ENCODE assay signal across 13 cellular contexts in the genomic region with DNA sequence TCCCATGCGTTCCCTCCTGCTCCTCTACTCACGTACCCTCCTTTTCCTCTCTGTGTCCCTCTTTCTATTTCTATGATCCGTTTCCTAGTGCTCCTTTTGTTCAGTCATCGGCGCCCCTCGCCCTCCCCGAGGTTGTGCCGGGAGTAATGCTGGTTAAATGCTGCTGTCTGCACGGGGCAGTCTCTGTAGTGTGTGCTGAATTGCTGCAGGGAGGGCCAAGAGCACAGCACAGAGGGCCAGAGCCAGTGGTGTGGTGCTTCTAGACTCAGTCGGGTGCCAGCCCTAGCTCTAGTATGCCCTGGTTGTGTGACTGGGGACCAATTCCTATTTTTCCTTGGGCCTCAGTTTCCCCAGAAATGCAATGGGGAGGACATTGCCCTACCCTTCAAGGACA.
DNase-seq lines count a peak whose midpoint lies in the region; ATAC-seq and TF ChIP-seq lines count a peak whose summit lies in the region.
"Had no signal": no experiment of that assay in that cellular context is flagged by ENCODE, and none has a peak within 500 bp of the region (broad histone marks: within the 10 kb centered on the region; RNA-seq: fewer than 3 reads in every experiment).

No MANE protein-coding gene starts in this region.

- H3K79me2 ChIP-seq in mammary epithelial cell (ENCODE audit: insufficient read depth, low read length): no peaks in the 10 kb centered on the region

- WGBS in mammary epithelial cell (ENCODE audit: low coverage, missing lambda C conversion rate): 73% methylated on average over 9 of the region's 10 CpGs

- no peaks in the 10 kb centered on the region for H3K9me3 Mint-ChIP-seq in type B pancreatic cell
- H3K9me3 Mint-ChIP-seq: naive thymus-derived CD8-positive, alpha-beta T cell had no signal

- no TSS peak for BruUV-seq in mammary epithelial cell (replicated peaks; lab: Mats Ljungman, UMichigan)

- peaks cover 17% of the 10 kb centered on the region for H3K4me1 ChIP-seq in NT2/D1 (ENCODE audit: insufficient read depth, insufficient read length)
- H3K4me1 ChIP-seq in mucosa of descending colon (ENCODE audit: low read depth): no peaks in the 10 kb centered on the region
- peaks cover 6% of the 10 kb centered on the region for H3K4me1 ChIP-seq in mammary epithelial cell (ENCODE audit: insufficient read depth, low read length)

- no peak overlapping the region for H3K4me2 ChIP-seq in mammary epithelial cell (ENCODE audit: insufficient read depth, low read depth, low read length)

- H3K4me3 Mint-ChIP-seq in type B pancreatic cell: peak overlapping the region; percentile 39

- CTCF ChIA-PET in mammary epithelial cell (lab: Charles Lee; ENCODE audit: low non-redundant PET): no interaction called here

- H3K9me3 ChIP-seq in NT2/D1 (ENCODE audit: insufficient read depth, low read length) (no peaks in the 10 kb centered on the region), mucosa of descending colon (no peaks in the 10 kb centered on the region), mammary epithelial cell (replicated peaks; ENCODE audit: insufficient read depth, low read length) (no peaks in the 10 kb centered on the region)
- H3K9me3 ChIP-seq: gastrocnemius medialis had no signal

- no peak for DNase-seq in NT2/D1 (ENCODE audit: low read depth, low spot score)
- peak; percentile 46 for DNase-seq in fibroblast of the aortic adventitia (ENCODE audit: low read depth)
- DNase-seq in mucosa of descending colon: no peak
- DNase-seq in type B pancreatic cell (ENCODE audit: extremely low spot score, unreplicated experiment): no peak
- no peak for DNase-seq in mammary epithelial cell
- DNase-seq in HK-2 (ENCODE audit: unreplicated experiment): no peak
- no peak for DNase-seq in DMS153 treated with DMSO at 0.1 percent for 48 hours (lab: John Stamatoyannopoulos, UW; ENCODE audit: unreplicated experiment)
- DNase-seq: DND-41; naive thymus-derived CD8-positive, alpha-beta T cell; NCI-H1436 had no signal

- peaks cover 32% of the 10 kb centered on the region for H3K4me1 Mint-ChIP-seq in type B pancreatic cell (ENCODE audit: unreplicated experiment)

- no peaks in the 10 kb centered on the region for H4K20me1 ChIP-seq in mammary epithelial cell (ENCODE audit: insufficient read depth, low read length)

- peaks cover 5% of the 10 kb centered on the region for H3K36me3 ChIP-seq in NT2/D1 (ENCODE audit: insufficient read depth, insufficient read length, low read length)
- H3K36me3 ChIP-seq in mucosa of descending colon (ENCODE audit: low read depth): no peaks in the 10 kb centered on the region
- no peaks in the 10 kb centered on the region for H3K36me3 ChIP-seq in mammary epithelial cell (ENCODE audit: insufficient read depth, low read length)
- H3K36me3 ChIP-seq: gastrocnemius medialis had no signal

- ATAC-seq in mucosa of descending colon (peak; percentile 16), GM21529 (IDR thresholded peaks at IDR 0.05; ENCODE audit: unreplicated experiment) (no peak)
- ATAC-seq: naive thymus-derived CD8-positive, alpha-beta T cell had no signal

- H2AFZ ChIP-seq in mammary epithelial cell (ENCODE audit: low read depth, low read length): no peak overlapping the region

- TF ChIP-seq CTCF in fibroblast of the aortic adventitia (IDR thresholded peaks at IDR 0.05; ENCODE audit: insufficient read depth, low read length): no peak
- no peak for TF ChIP-seq CTCF in mucosa of descending colon (IDR thresholded peaks at IDR 0.05)
- no peak for TF ChIP-seq CTCF in type B pancreatic cell (conservative IDR thresholded peaks at IDR 0.05)
- no peak for TF ChIP-seq CTCF in mammary epithelial cell (conservative IDR thresholded peaks at IDR 0.05 in 1 of 2, IDR thresholded peaks at IDR 0.05 in 1 of 2; ENCODE audit: extremely low read depth in 1 of 2, insufficient read depth in 1 of 2, low read depth in 1 of 2, low read length in 2 of 2)

- H3K27me3 ChIP-seq in NT2/D1 (ENCODE audit: insufficient read depth, insufficient read length) (no peaks in the 10 kb centered on the region), mammary epithelial cell (ENCODE audit: insufficient read depth, low read length) (no peaks in the 10 kb centered on the region)
- H3K27me3 ChIP-seq: gastrocnemius medialis had no signal

- dilution Hi-C loops in mammary epithelial cell (cut with HindIII; ENCODE audit: low sequenced_read_pairs): no loop called here

- H3K4me3 ChIP-seq in NT2/D1 (ENCODE audit: insufficient read length, low read depth) (peak overlapping the region; percentile 5), fibroblast of the aortic adventitia (ENCODE audit: low read depth, low read length) (no peak overlapping the region), mucosa of descending colon (no peak overlapping the region), mammary epithelial cell (replicated peaks in 1 of 3; ENCODE audit: insufficient read depth in 1 of 3, low read depth in 2 of 3, low read length in 3 of 3) (no peak overlapping the region)

- in situ Hi-C loops in mammary epithelial cell (cut with MboI; ENCODE audit: low sequenced_read_pairs in 2 of 2): no loop called here

- intact Hi-C loops in mucosa of descending colon (cut with DNase I, micrococcal nuclease) (no loop called here), mammary epithelial cell (cut with micrococcal nuclease) (no loop called here)

- peak overlapping the region; percentile 83 for H3K9ac ChIP-seq in NT2/D1 (ENCODE audit: insufficient read length, low read depth)
- no peak overlapping the region for H3K9ac ChIP-seq in mammary epithelial cell (ENCODE audit: insufficient read depth, low read length)

- no peak overlapping the region for H3K27ac ChIP-seq in mammary epithelial cell (ENCODE audit: insufficient read depth, low read depth, low read length)
- H3K27ac ChIP-seq: gastrocnemius medialis, RWPE1 had no signal

- no peaks in the 10 kb centered on the region for H3K36me3 Mint-ChIP-seq in type B pancreatic cell
- H3K36me3 Mint-ChIP-seq: naive thymus-derived CD8-positive, alpha-beta T cell had no signal

- H3K27me3 Mint-ChIP-seq in type B pancreatic cell: peaks cover 35% of the 10 kb centered on the region

- peak overlapping the region; percentile 73 for H3K27ac Mint-ChIP-seq in type B pancreatic cell
